ENCODE assay signal across 25 cellular contexts in genomic region chr15:48530528-48530927, GRCh38.
DNase-seq lines count a peak whose midpoint lies in the region; ATAC-seq, FAIRE-seq and TF ChIP-seq lines count a peak whose summit lies in the region.
"Had no signal": no experiment of that assay in that cellular context is flagged by ENCODE, and none has a peak within 500 bp of the region (broad histone marks: within the 10 kb centered on the region; RNA-seq: fewer than 3 reads in every experiment).

No MANE protein-coding gene starts in this region.

- TF ChIP-seq POLR2A in K562 (conservative IDR thresholded peaks at IDR 0.05) = no peak

- H3K9me3 Mint-ChIP-seq in osteocyte (ENCODE audit: unreplicated experiment) = no peaks in the 10 kb centered on the region
- H3K9me3 Mint-ChIP-seq: CD4-positive, alpha-beta T cell had no signal

- POLR2A ChIA-PET in K562 (lab: Yijun Ruan, JAX) = interaction anchor here (1.2 kb wide), 1 partner anchor 16 kb away, joined by 3 read pairs; no protein-coding TSS in a partner anchor

- no peaks in the 10 kb centered on the region for H3K9me3 ChIP-seq in K562 (replicated peaks; ENCODE audit: control insufficient read depth, insufficient read depth, low read depth, low read length)
- H3K9me3 ChIP-seq: BE2C; BLaER1 treated with 17β-estradiol and CSF1 and Interleukin-3, amounts not matched to agents 10 nM and 100 nM had no signal

- no peaks in the 10 kb centered on the region for H3K79me2 ChIP-seq in K562 (ENCODE audit: control insufficient read depth, insufficient read depth, low read length)

- H2AFZ ChIP-seq in K562 (ENCODE audit: low read depth, low read length) = no peak overlapping the region
- H2AFZ ChIP-seq: GM23248 had no signal

- H3K36me3 Mint-ChIP-seq in osteocyte (ENCODE audit: unreplicated experiment) = peaks cover 87% of the 10 kb centered on the region
- H3K36me3 Mint-ChIP-seq: CD14-positive monocyte had no signal

- intact Hi-C loops in K562 (cut with micrococcal nuclease) = no loop called here

- 26% methylated on average over 4 of the region's 4 CpGs for WGBS in K562 (ENCODE audit: insufficient coverage, low coverage, missing lambda C conversion rate)

- no peak overlapping the region for H3K27ac ChIP-seq in K562 (ENCODE audit: extremely low read depth, low read depth, low read length)
- H3K27ac ChIP-seq: 22Rv1; BLaER1 treated with 17β-estradiol and CSF1 and Interleukin-3, amounts not matched to agents 10 nM and 100 nM had no signal

- H3K9me1 ChIP-seq in K562 (ENCODE audit: control insufficient read depth, insufficient read depth, low read length) = no peaks in the 10 kb centered on the region

- no peak for TF ChIP-seq RAD21 in K562 (CRISPR knock-in tag; conservative IDR thresholded peaks at IDR 0.05 in 1 of 2, IDR thresholded peaks at IDR 0.05 in 1 of 2)

- CTCF ChIA-PET in K562 (lab: Yijun Ruan, JAX; ENCODE audit: low intra/inter-chr PET ratio) = no interaction called here

- FAIRE-seq in K562 (lab: Jason Lieb, UNC) = no peak
- FAIRE-seq: A204.1, GM12891, GM18507, H1 had no signal

- peaks cover 0 to 4% of the 10 kb centered on the region in 2 experiments; a peak in 3 of 5 replicates for H3K27me3 ChIP-seq in K562 (ENCODE audit: control insufficient read depth in 2 of 2, insufficient read depth in 2 of 2, low read length in 2 of 2)
- H3K27me3 ChIP-seq: BE2C; BLaER1 treated with 17β-estradiol and CSF1 and Interleukin-3, amounts not matched to agents 10 nM and 100 nM had no signal

- no TSS peak for BruUV-seq in K562 (replicated peaks; lab: Mats Ljungman, UMichigan)

- H3K4me3 ChIP-seq in K562 = no peak overlapping the region
- H3K4me3 ChIP-seq: BLaER1 treated with 17β-estradiol and CSF1 and Interleukin-3, amounts not matched to agents 10 nM and 100 nM; GM23248 had no signal

- no peaks in the 10 kb centered on the region for H4K20me1 ChIP-seq in K562 (replicated peaks; ENCODE audit: control insufficient read depth, insufficient read depth, low read length)
- H4K20me1 ChIP-seq: BLaER1 treated with 17β-estradiol and CSF1 and Interleukin-3, amounts not matched to agents 10 nM and 100 nM had no signal

- H3K4me1 ChIP-seq in K562 (replicated peaks in 1 of 2; ENCODE audit: control insufficient read depth in 2 of 2, insufficient read depth in 2 of 2, low read length in 2 of 2) = no peaks in the 10 kb centered on the region
- H3K4me1 ChIP-seq: BLaER1 treated with 17β-estradiol and CSF1 and Interleukin-3, amounts not matched to agents 10 nM and 100 nM had no signal

- TF ChIP-seq CTCF in K562 (IDR thresholded peaks at IDR 0.05 in 2 of 3, conservative IDR thresholded peaks at IDR 0.05 in 1 of 3; ENCODE audit: insufficient read depth in 2 of 3, low read depth in 1 of 3, low read length in 3 of 3) = no peak
- no peak for TF ChIP-seq CTCF in osteocyte (IDR thresholded peaks at IDR 0.05)

- no peak overlapping the region for H3K9ac ChIP-seq in K562 (ENCODE audit: insufficient read depth in 1 of 2, low read depth in 2 of 2, low read length in 2 of 2)
- H3K9ac ChIP-seq: BLaER1 treated with 17β-estradiol and CSF1 and Interleukin-3, amounts not matched to agents 10 nM and 100 nM; GM23248 had no signal

- H3K4me2 ChIP-seq in K562 (ENCODE audit: insufficient read depth, low read length) = no peak overlapping the region
- H3K4me2 ChIP-seq: BLaER1 treated with 17β-estradiol and CSF1 and Interleukin-3, amounts not matched to agents 10 nM and 100 nM had no signal

- peaks cover 56% of the 10 kb centered on the region for H3K4me1 Mint-ChIP-seq in osteocyte (ENCODE audit: unreplicated experiment)
- H3K4me1 Mint-ChIP-seq: CD14-positive monocyte had no signal

- DNase-seq in NCI-H82 (lab: John Stamatoyannopoulos, UW) (peak; percentile 15), NCI-H82 treated with DMSO at 0.1 percent for 48 hours (lab: John Stamatoyannopoulos, UW; ENCODE audit: unreplicated experiment) (no peak), K562 (ENCODE audit: extremely low read depth in 1 of 4, low spot score in 3 of 4) (no peak), osteocyte (ENCODE audit: extremely low spot score, unreplicated experiment) (no peak)
- DNase-seq: ACHN; AML-193; BE2C; Calu3; CD4-positive, alpha-beta T cell; COR-L47; DMS53; DMS79 treated with DMSO at 0.1 percent for 48 hours; GF-D8; GM23248; H7; HCEC 1CT had no signal

- no peaks in the 10 kb centered on the region for H3K36me3 ChIP-seq in K562 (ENCODE audit: control insufficient read depth, insufficient read depth, low read length)
- H3K36me3 ChIP-seq: BE2C; BLaER1 treated with 17β-estradiol and CSF1 and Interleukin-3, amounts not matched to agents 10 nM and 100 nM had no signal

- no peak for ATAC-seq in K562
- no peak for ATAC-seq in GM21723 (IDR thresholded peaks at IDR 0.05; ENCODE audit: unreplicated experiment)
- ATAC-seq in GM18870 (IDR thresholded peaks at IDR 0.05; ENCODE audit: unreplicated experiment) = no peak

- no peak overlapping the region for H3K4me3 Mint-ChIP-seq in osteocyte (ENCODE audit: unreplicated experiment)
- H3K4me3 Mint-ChIP-seq: CD14-positive monocyte; CD4-positive, alpha-beta T cell had no signal

- TF ChIP-seq EP300 in K562 (IDR thresholded peaks at IDR 0.05; ENCODE audit: low read length) = no peak

- no peaks in the 10 kb centered on the region for H3K27me3 Mint-ChIP-seq in osteocyte (ENCODE audit: unreplicated experiment)
- H3K27me3 Mint-ChIP-seq: CD4-positive, alpha-beta T cell had no signal

- in situ Hi-C loops in K562 (cut with MboI) = no loop called here

- peak overlapping the region; percentile 32 for H3K27ac Mint-ChIP-seq in osteocyte (ENCODE audit: unreplicated experiment)
- H3K27ac Mint-ChIP-seq: CD4-positive, alpha-beta T cell had no signal

TF ChIP-seq in K562, 482 proteins besides CTCF, POLR2A, EP300 and RAD21:
- TF ChIP-seq PCBP1 (IDR thresholded peaks at IDR 0.05; ENCODE audit: low read depth, low read length, poor library complexity, severe bottlenecking) (no peak), HDAC8 (tag; IDR thresholded peaks at IDR 0.05) (no peak), SMARCC2 (IDR thresholded peaks at IDR 0.05; ENCODE audit: low read depth) (no peak), RBM17 (IDR thresholded peaks at IDR 0.05; ENCODE audit: borderline replicate concordance, low read depth, low read length) (no peak), NFRKB (IDR thresholded peaks at IDR 0.05; ENCODE audit: low read depth) (no peak), FOXP4 (CRISPR knock-in tag; IDR thresholded peaks at IDR 0.05; ENCODE audit: borderline replicate concordance) (no peak), SPI1 (IDR thresholded peaks at IDR 0.05; ENCODE audit: borderline replicate concordance, low read depth, low read length) (peak; percentile 36; the same call in 1 of the 2 replicates), MYNN (IDR thresholded peaks at IDR 0.05) (peak; percentile 89; the same call in 1 of the 2 replicates), MYNN (CRISPR knock-in tag; IDR thresholded peaks at IDR 0.05) (peak; percentile 53; the same call in 1 of the 2 replicates)
TF ChIP-seq in K562: peak in this region for 2.
